1 cellular context compared by ENCODE assay signal in genomic region chr20:50873518-50873959, GRCh38.
TF ChIP-seq lines count a peak whose summit lies in the region.

No MANE protein-coding gene starts in this region.

TF ChIP-seq in HepG2, 621 proteins besides CTCF, POLR2A, EP300 and RAD21 (continued from another document and continues in another):
- no peak for TF ChIP-seq ZNF383 (CRISPR knock-in tag; IDR thresholded peaks at IDR 0.05; ENCODE audit: borderline replicate concordance)
- TF ChIP-seq PAX8 (CRISPR knock-in tag; IDR thresholded peaks at IDR 0.05; ENCODE audit: borderline replicate concordance) = no peak
- no peak for TF ChIP-seq TBX2 (CRISPR knock-in tag; IDR thresholded peaks at IDR 0.05; ENCODE audit: borderline replicate concordance)
- TF ChIP-seq HNF4A (CRISPR knock-in tag; IDR thresholded peaks at IDR 0.05) = no peak
- TF ChIP-seq AFF4 (CRISPR knock-in tag; IDR thresholded peaks at IDR 0.05) = no peak
- no peak for TF ChIP-seq ZNF792 (CRISPR knock-in tag; IDR thresholded peaks at IDR 0.05)
- TF ChIP-seq ZFYVE20 (CRISPR knock-in tag; IDR thresholded peaks at IDR 0.05; ENCODE audit: borderline replicate concordance, low read depth) = 0 out of 2 replicates have a peak, but pooled peaks have one; percentile 37
- no peak for TF ChIP-seq SSRP1 (CRISPR knock-in tag; IDR thresholded peaks at IDR 0.05)
- TF ChIP-seq ZC3H4 (CRISPR knock-in tag; IDR thresholded peaks at IDR 0.05; ENCODE audit: borderline replicate concordance) = no peak
- no peak for TF ChIP-seq NKX3-1 (CRISPR knock-in tag; IDR thresholded peaks at IDR 0.05)
- no peak for TF ChIP-seq ZFX (CRISPR knock-in tag; IDR thresholded peaks at IDR 0.05; ENCODE audit: low read depth)
- TF ChIP-seq NR3C1 (CRISPR knock-in tag; IDR thresholded peaks at IDR 0.05) = no peak
- TF ChIP-seq SIN3A (IDR thresholded peaks at IDR 0.05; ENCODE audit: borderline replicate concordance, low read depth, low read length) = no peak
- no peak for TF ChIP-seq ZBTB25 (CRISPR knock-in tag; IDR thresholded peaks at IDR 0.05)
- no peak for TF ChIP-seq HNRNPK (IDR thresholded peaks at IDR 0.05; ENCODE audit: low read depth, low read length, poor library complexity, severe bottlenecking)
- TF ChIP-seq NFKB2 (CRISPR knock-in tag; IDR thresholded peaks at IDR 0.05; ENCODE audit: borderline replicate concordance) = no peak; the same call in 1 of the 2 replicates
- no peak for TF ChIP-seq RNF219 (CRISPR knock-in tag; IDR thresholded peaks at IDR 0.05)
- TF ChIP-seq ATF7-NPFF (CRISPR knock-in tag; IDR thresholded peaks at IDR 0.05; ENCODE audit: low read depth) = no peak
- TF ChIP-seq KLF12 (CRISPR knock-in tag; IDR thresholded peaks at IDR 0.05; ENCODE audit: borderline replicate concordance) = no peak
- TF ChIP-seq ZKSCAN8 (CRISPR knock-in tag; IDR thresholded peaks at IDR 0.05; ENCODE audit: borderline replicate concordance) = no peak
- no peak for TF ChIP-seq PRPF4 (IDR thresholded peaks at IDR 0.05; ENCODE audit: low read depth, low read length, poor library complexity, severe bottlenecking)
- TF ChIP-seq ZNF263 (CRISPR knock-in tag; IDR thresholded peaks at IDR 0.05) = 0 out of 2 replicates have a peak, but pooled peaks have one; percentile 13
- TF ChIP-seq ZNF646 (CRISPR knock-in tag; IDR thresholded peaks at IDR 0.05) = no peak
- TF ChIP-seq HNF1A (IDR thresholded peaks at IDR 0.05; ENCODE audit: low read depth) = no peak
- no peak for TF ChIP-seq HNF1A (CRISPR knock-in tag; IDR thresholded peaks at IDR 0.05; ENCODE audit: borderline replicate concordance)
- no peak for TF ChIP-seq ZNF770 (CRISPR knock-in tag; IDR thresholded peaks at IDR 0.05)
- peak; percentile 74; the same call in 1 of the 2 replicates for TF ChIP-seq KLF13 (CRISPR knock-in tag; IDR thresholded peaks at IDR 0.05)
- TF ChIP-seq HNF4G (IDR thresholded peaks at IDR 0.05; ENCODE audit: borderline replicate concordance, low read depth, low read length) = no peak
- 0 out of 2 replicates have a peak, but pooled peaks have one; percentile 63 for TF ChIP-seq HNF4G (CRISPR knock-in tag; IDR thresholded peaks at IDR 0.05; ENCODE audit: borderline replicate concordance, low read depth)
- no peak for TF ChIP-seq ZNF232 (CRISPR knock-in tag; IDR thresholded peaks at IDR 0.05; ENCODE audit: borderline replicate concordance)
- TF ChIP-seq HMGXB3 (CRISPR knock-in tag; IDR thresholded peaks at IDR 0.05; ENCODE audit: borderline replicate concordance) = no peak
